Comparison of ENCODE assay signal across 1 cellular context in the genomic region with DNA sequence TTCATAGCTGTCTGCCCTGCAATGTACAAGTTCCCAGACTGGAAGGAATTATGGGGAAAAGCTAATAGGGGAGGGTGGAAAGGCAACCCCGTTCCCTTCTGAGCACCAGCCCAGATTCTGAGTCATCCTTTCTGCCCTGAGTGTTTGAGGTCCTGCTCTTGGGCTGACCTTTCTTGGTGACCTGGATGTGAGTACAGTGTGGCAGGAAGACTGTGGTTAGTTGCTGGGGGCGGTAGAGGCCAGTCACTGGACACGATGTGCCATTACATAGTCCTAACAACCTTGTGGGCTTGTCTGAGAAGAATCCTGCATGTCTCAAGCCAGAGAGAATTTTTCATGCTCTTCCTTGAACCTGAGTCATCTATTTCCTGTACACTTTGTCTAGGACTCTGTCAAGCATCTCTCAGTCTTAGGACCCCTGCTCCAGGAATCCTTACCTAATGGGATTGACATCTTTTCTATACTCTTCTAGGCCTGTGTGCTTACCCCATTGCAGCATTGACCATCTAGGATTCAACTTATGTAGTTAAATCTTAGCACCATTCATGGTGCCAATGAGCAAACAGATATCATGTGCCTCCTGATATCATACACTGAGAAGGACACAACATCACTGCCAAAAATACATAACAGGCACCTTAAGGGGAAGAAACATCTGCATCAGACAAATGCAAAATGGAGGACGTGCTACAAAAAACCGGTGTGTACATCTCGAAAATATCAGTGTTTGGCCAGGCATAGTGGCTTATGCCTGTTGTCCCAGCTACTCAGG.
TF ChIP-seq lines count a peak whose summit lies in the region.

No MANE protein-coding gene starts in this region.

TF ChIP-seq in K562, 482 proteins besides CTCF, POLR2A, EP300 and RAD21 (continued from another document):
- TF ChIP-seq, protein P1, sequence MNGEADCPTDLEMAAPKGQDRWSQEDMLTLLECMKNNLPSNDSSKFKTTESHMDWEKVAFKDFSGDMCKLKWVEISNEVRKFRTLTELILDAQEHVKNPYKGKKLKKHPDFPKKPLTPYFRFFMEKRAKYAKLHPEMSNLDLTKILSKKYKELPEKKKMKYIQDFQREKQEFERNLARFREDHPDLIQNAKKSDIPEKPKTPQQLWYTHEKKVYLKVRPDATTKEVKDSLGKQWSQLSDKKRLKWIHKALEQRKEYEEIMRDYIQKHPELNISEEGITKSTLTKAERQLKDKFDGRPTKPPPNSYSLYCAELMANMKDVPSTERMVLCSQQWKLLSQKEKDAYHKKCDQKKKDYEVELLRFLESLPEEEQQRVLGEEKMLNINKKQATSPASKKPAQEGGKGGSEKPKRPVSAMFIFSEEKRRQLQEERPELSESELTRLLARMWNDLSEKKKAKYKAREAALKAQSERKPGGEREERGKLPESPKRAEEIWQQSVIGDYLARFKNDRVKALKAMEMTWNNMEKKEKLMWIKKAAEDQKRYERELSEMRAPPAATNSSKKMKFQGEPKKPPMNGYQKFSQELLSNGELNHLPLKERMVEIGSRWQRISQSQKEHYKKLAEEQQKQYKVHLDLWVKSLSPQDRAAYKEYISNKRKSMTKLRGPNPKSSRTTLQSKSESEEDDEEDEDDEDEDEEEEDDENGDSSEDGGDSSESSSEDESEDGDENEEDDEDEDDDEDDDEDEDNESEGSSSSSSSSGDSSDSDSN (IDR thresholded peaks at IDR 0.05; ENCODE audit: borderline replicate concordance in 1 of 2, low read depth in 2 of 2, low read length in 2 of 2), result peak in 1 of 2 experiments; percentile 75; a peak in 1 of 4 replicates
- TF ChIP-seq ILK (tag; IDR thresholded peaks at IDR 0.05; ENCODE audit: borderline replicate concordance, low read depth) (0 out of 2 replicates have a peak, but pooled peaks have one; percentile 13), ASH1L (IDR thresholded peaks at IDR 0.05; ENCODE audit: borderline replicate concordance, low read depth, partially characterized antibody) (no peak), ZFX (CRISPR knock-in tag; IDR thresholded peaks at IDR 0.05) (no peak), EGR1 (conservative IDR thresholded peaks at IDR 0.05) (peak; percentile 83), ZNF239 (CRISPR knock-in tag; IDR thresholded peaks at IDR 0.05) (no peak), ZNF764 (CRISPR knock-in tag; IDR thresholded peaks at IDR 0.05; ENCODE audit: low read depth) (no peak), ZNF354B (CRISPR knock-in tag; IDR thresholded peaks at IDR 0.05) (no peak), GABPA (tag; conservative IDR thresholded peaks at IDR 0.05; ENCODE audit: low read depth) (peak; percentile 68), HCFC1 (IDR thresholded peaks at IDR 0.05; ENCODE audit: low read depth, low read length) (0 out of 2 replicates have a peak, but pooled peaks have one; percentile 15), MYBL2 (IDR thresholded peaks at IDR 0.05; ENCODE audit: low read depth) (no peak), MYBL2 (CRISPR knock-in tag; IDR thresholded peaks at IDR 0.05; ENCODE audit: borderline replicate concordance) (no peak), ZNF263 (CRISPR knock-in tag; IDR thresholded peaks at IDR 0.05; ENCODE audit: borderline replicate concordance) (no peak), CEBPB (tag; IDR thresholded peaks at IDR 0.05) (0 out of 2 replicates have a peak, but pooled peaks have one; percentile 35), L3MBTL2 (IDR thresholded peaks at IDR 0.05) (peak; percentile 39; the same call in 1 of the 2 replicates), TBL1XR1 (IDR thresholded peaks at IDR 0.05; ENCODE audit: low read length in 2 of 2) (0 out of 4 replicates have a peak, but pooled peaks of 1 of the 2 experiments have one; percentile 34), TCF3 (CRISPR knock-in tag; IDR thresholded peaks at IDR 0.05) (peak; percentile 46; the same call in 1 of the 2 replicates), NBN (IDR thresholded peaks at IDR 0.05; ENCODE audit: low read depth) (peak; percentile 58; the same call in 1 of the 2 replicates), NCOR1 (IDR thresholded peaks at IDR 0.05) (peak; percentile 60), DNMT1 (IDR thresholded peaks at IDR 0.05) (no peak), ATF7 (IDR thresholded peaks at IDR 0.05) (peak; percentile 48; the same call in 1 of the 2 replicates), ZNF589 (CRISPR knock-in tag; IDR thresholded peaks at IDR 0.05; ENCODE audit: low read depth) (peak; percentile 44; the same call in 1 of the 2 replicates), JUN (IDR thresholded peaks at IDR 0.05; ENCODE audit: borderline replicate concordance, low read depth, low read length) (peak; percentile 92), JUN (CRISPR knock-in tag; IDR thresholded peaks at IDR 0.05; ENCODE audit: borderline replicate concordance) (no peak), SMAD4 (CRISPR knock-in tag; conservative IDR thresholded peaks at IDR 0.05) (peak; percentile 50), ZNF316 (IDR thresholded peaks at IDR 0.05) (peak; percentile 69), ZFPM2 (CRISPR knock-in tag; IDR thresholded peaks at IDR 0.05) (no peak), POLR2AphosphoS5 (IDR thresholded peaks at IDR 0.05; ENCODE audit: control insufficient read depth, insufficient read depth, low read depth, low read length) (no peak), IRF2 (CRISPR knock-in tag; IDR thresholded peaks at IDR 0.05) (no peak), NR2C2 (CRISPR knock-in tag; IDR thresholded peaks at IDR 0.05) (no peak), NR2C2 (tag; IDR thresholded peaks at IDR 0.05) (peak; percentile 94), DIDO1 (tag; IDR thresholded peaks at IDR 0.05; ENCODE audit: low read depth) (no peak), ZFP91 (CRISPR knock-in tag; IDR thresholded peaks at IDR 0.05) (no peak), THRAP3 (IDR thresholded peaks at IDR 0.05; ENCODE audit: borderline replicate concordance) (no peak), CBFA2T2 (conservative IDR thresholded peaks at IDR 0.05) (0 out of 2 replicates have a peak, but pooled peaks have one; percentile 12)
- TF ChIP-seq, protein P2, sequence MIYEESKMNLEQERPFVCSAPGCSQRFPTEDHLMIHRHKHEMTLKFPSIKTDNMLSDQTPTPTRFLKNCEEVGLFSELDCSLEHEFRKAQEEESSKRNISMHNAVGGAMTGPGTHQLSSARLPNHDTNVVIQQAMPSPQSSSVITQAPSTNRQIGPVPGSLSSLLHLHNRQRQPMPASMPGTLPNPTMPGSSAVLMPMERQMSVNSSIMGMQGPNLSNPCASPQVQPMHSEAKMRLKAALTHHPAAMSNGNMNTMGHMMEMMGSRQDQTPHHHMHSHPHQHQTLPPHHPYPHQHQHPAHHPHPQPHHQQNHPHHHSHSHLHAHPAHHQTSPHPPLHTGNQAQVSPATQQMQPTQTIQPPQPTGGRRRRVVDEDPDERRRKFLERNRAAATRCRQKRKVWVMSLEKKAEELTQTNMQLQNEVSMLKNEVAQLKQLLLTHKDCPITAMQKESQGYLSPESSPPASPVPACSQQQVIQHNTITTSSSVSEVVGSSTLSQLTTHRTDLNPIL (CRISPR knock-in tag; IDR thresholded peaks at IDR 0.05), result no peak
TF ChIP-seq in K562: peak in this region for 69.
